ENCODE assay signal across 8 cellular contexts in genomic region chrX:100512471-100512870, GRCh38.
DNase-seq lines count a peak whose midpoint lies in the region; ATAC-seq and TF ChIP-seq lines count a peak whose summit lies in the region.

No MANE protein-coding gene starts in this region.

- intact Hi-C loops in lower leg skin (cut with DNase I; ENCODE audit: low total_unique reads) = no loop called here

- DNase-seq in NCI-H510A treated with DMSO at 0.1 percent for 48 hours (lab: John Stamatoyannopoulos, UW) = peak; percentile 9
- no peak for DNase-seq in NCI-H510A (lab: John Stamatoyannopoulos, UW)
- DNase-seq in LoVo (ENCODE audit: low spot score) = peak; percentile 6
- peak; percentile 1 for DNase-seq in cerebellum (ENCODE audit: low spot score)
- peak; percentile 5 for DNase-seq in naive B cell
- no peak for DNase-seq in lower leg skin (ENCODE audit: low spot score in 2 of 2)
- DNase-seq in NCI-H2196 (lab: John Stamatoyannopoulos, UW; ENCODE audit: unreplicated experiment) = no peak

- no peaks in the 10 kb centered on the region for H3K4me1 Mint-ChIP-seq in naive B cell

- no peaks in the 10 kb centered on the region for H3K9me3 Mint-ChIP-seq in naive B cell

- H3K4me3 Mint-ChIP-seq in naive B cell = no peak overlapping the region

- H3K36me3 Mint-ChIP-seq in naive B cell = no peaks in the 10 kb centered on the region

- H3K27me3 Mint-ChIP-seq in naive B cell = peaks cover 5 to 19% (median 15%) of the 10 kb centered on the region in 3 donors

- H3K4me3 ChIP-seq in lower leg skin (ENCODE audit: low read depth, poor library complexity, severe bottlenecking) = no peak overlapping the region

- no peak for TF ChIP-seq POLR2A in lower leg skin (IDR thresholded peaks at IDR 0.05)

- no peak overlapping the region for H3K27ac Mint-ChIP-seq in naive B cell

- ATAC-seq in naive B cell (ENCODE audit: low read depth in 2 of 2) (no peak), GM21423 (IDR thresholded peaks at IDR 0.05; ENCODE audit: unreplicated experiment) (no peak)

- WGBS in lower leg skin, 2 donors = 16 to 29% methylated on average over 1 of the region's 1 CpG

- TF ChIP-seq CTCF in lower leg skin (IDR thresholded peaks at IDR 0.05) = no peak

Comparison
In these comparisons a context has a peak if more than half of its experiments do, and no peak if none do; other contexts are left out.
1. DNase-seq: peak in NCI-H510A treated with DMSO at 0.1 percent for 48 hours (single experiment), LoVo (single experiment), cerebellum (single experiment) and naive B cell (single experiment); none in NCI-H510A (single experiment), lower leg skin (0 of 2) and NCI-H2196 (single experiment).